23 cellular contexts compared by ENCODE assay signal in genomic region chr7:123783820-123784219, GRCh38. TPM values are rescaled to one million over a fixed set of nuclear protein-coding genes. Genes with fewer than 3 reads are reported as not detected.
A peak's percentile ranks its signal among the peaks of the same experiment; 100 is the strongest.
DNase-seq lines count a peak whose midpoint lies in the region; ATAC-seq, FAIRE-seq and TF ChIP-seq lines count a peak whose summit lies in the region.
"Had no signal": no experiment of that assay in that cellular context is flagged by ENCODE, and none has a peak within 500 bp of the region (broad histone marks: within the 10 kb centered on the region; RNA-seq: fewer than 3 reads in every experiment).

No MANE protein-coding gene starts in this region.

- peak overlapping the region; percentile 57 for H3K27ac ChIP-seq in VCaP
- peak overlapping the region; percentile 41 for H3K27ac ChIP-seq in epithelial cell of prostate
- no peak overlapping the region for H3K27ac ChIP-seq in small intestine (ENCODE audit: low read depth in 1 of 2, low read length in 1 of 2)
- H3K27ac ChIP-seq in thyroid gland = no peak overlapping the region
- H3K27ac ChIP-seq in upper lobe of left lung = no peak overlapping the region
- H3K27ac ChIP-seq: A549, GM23248, KMS-11 had no signal

- 28 to 56% (median 46%) methylated on average over 3 of the region's 3 CpGs for WGBS in small intestine, 3 donors
- WGBS in thyroid gland, 2 donors = 86 to 94% methylated on average over 3 of the region's 3 CpGs
- 76 to 78% methylated on average over 3 of the region's 3 CpGs for WGBS in upper lobe of left lung, 2 donors

- DNase-seq in CD14-positive monocyte (ENCODE audit: low spot score) (no peak), epithelial cell of prostate (ENCODE audit: low read depth, low spot score) (no peak), small intestine (peak; percentile 63), thyroid gland (no peak), upper lobe of left lung (no peak)
- DNase-seq: DMS 273 treated with DMSO at 0.1 percent for 48 hours, GDM1, GM23248, NCI-H1092, NCI-H146, NCI-H2081 treated with DMSO at 0.1 percent for 48 hours, NCI-H510A treated with DMSO at 0.1 percent for 48 hours, Right ventricle myocardium superior had no signal

- peaks cover 0 to 2% (median 1%) of the 10 kb centered on the region in 3 donors for H3K27me3 Mint-ChIP-seq in CD14-positive monocyte (ENCODE audit: low read depth in 3 of 3)

- H3K9me3 Mint-ChIP-seq in CD14-positive monocyte = no peaks in the 10 kb centered on the region

- H3K4me1 Mint-ChIP-seq in CD14-positive monocyte = peaks cover 12% of the 10 kb centered on the region

- peak overlapping the region in 5 of 7 donors; percentile 10 to 68 (median 61) for H3K27ac Mint-ChIP-seq in CD14-positive monocyte

- intact Hi-C loops in CD14-positive monocyte (cut with micrococcal nuclease) (no loop called here), thyroid gland (cut with DNase I) (no loop called here)

- no peak for ATAC-seq in upper lobe of left lung (ENCODE audit: low FRiP score in 2 of 2)
- ATAC-seq in HG03442 (IDR thresholded peaks at IDR 0.05; ENCODE audit: unreplicated experiment) = no peak
- ATAC-seq in HG03354 (IDR thresholded peaks at IDR 0.05; ENCODE audit: poor library complexity, severe bottlenecking, unreplicated experiment) = no peak
- ATAC-seq: A549, GM12878, HCT116, HepG2 had no signal

- no peaks in the 10 kb centered on the region for H3K4me1 ChIP-seq in small intestine (ENCODE audit: control insufficient read depth in 2 of 2, insufficient read depth in 1 of 2, low read depth in 1 of 2, low read length in 1 of 2)
- no peaks in the 10 kb centered on the region for H3K4me1 ChIP-seq in thyroid gland
- peaks cover 0 to 5% (median 0%) of the 10 kb centered on the region in 4 donors for H3K4me1 ChIP-seq in upper lobe of left lung

- H3K4me3 ChIP-seq in small intestine (ENCODE audit: low read depth in 1 of 2, low read length in 2 of 2) (no peak overlapping the region), thyroid gland (replicated peaks in 1 of 3) (no peak overlapping the region), upper lobe of left lung (no peak overlapping the region)
- H3K4me3 ChIP-seq: A549; BLaER1 treated with 17β-estradiol and CSF1 and Interleukin-3, amounts not matched to agents 10 nM and 100 nM; GM12878; GM23248 had no signal

- H3K36me3 ChIP-seq in small intestine (ENCODE audit: control insufficient read depth in 2 of 2, insufficient read depth in 2 of 2, low read length in 2 of 2) (no peaks in the 10 kb centered on the region), thyroid gland (no peaks in the 10 kb centered on the region), upper lobe of left lung (no peaks in the 10 kb centered on the region)
- H3K36me3 ChIP-seq: BLaER1 treated with 17β-estradiol and CSF1 and Interleukin-3, amounts not matched to agents 10 nM and 100 nM had no signal

- no peaks in the 10 kb centered on the region for H3K9me3 ChIP-seq in small intestine (ENCODE audit: control insufficient read depth, low read depth)
- H3K9me3 ChIP-seq in thyroid gland = no peaks in the 10 kb centered on the region
- no peaks in the 10 kb centered on the region for H3K9me3 ChIP-seq in upper lobe of left lung
- H3K9me3 ChIP-seq: A549; BLaER1 treated with 17β-estradiol and CSF1 and Interleukin-3, amounts not matched to agents 10 nM and 100 nM had no signal

- FAIRE-seq in small intestine (lab: Jason Lieb, UNC) = peak; percentile 74
- FAIRE-seq: GM12878, HepG2, RCC 7860 had no signal

- TF ChIP-seq POLR2A in thyroid gland (IDR thresholded peaks at IDR 0.05) = no peak
- no peak for TF ChIP-seq POLR2A in upper lobe of left lung (IDR thresholded peaks at IDR 0.05)

- no peak for TF ChIP-seq EP300 in upper lobe of left lung (IDR thresholded peaks at IDR 0.05)

- H3K27me3 ChIP-seq in small intestine (ENCODE audit: control insufficient read depth in 2 of 2, insufficient read depth in 2 of 2, low read length in 2 of 2) (no peaks in the 10 kb centered on the region), thyroid gland (no peaks in the 10 kb centered on the region), upper lobe of left lung (no peaks in the 10 kb centered on the region)
- H3K27me3 ChIP-seq: BLaER1 treated with 17β-estradiol and CSF1 and Interleukin-3, amounts not matched to agents 10 nM and 100 nM had no signal

- TF ChIP-seq CTCF in CD14-positive monocyte (IDR thresholded peaks at IDR 0.05) = no peak
- TF ChIP-seq CTCF in VCaP (conservative IDR thresholded peaks at IDR 0.05) = no peak
- TF ChIP-seq CTCF in thyroid gland (IDR thresholded peaks at IDR 0.05) = no peak
- no peak for TF ChIP-seq CTCF in upper lobe of left lung (IDR thresholded peaks at IDR 0.05)

- no peaks in the 10 kb centered on the region for H3K36me3 Mint-ChIP-seq in CD14-positive monocyte

- H3K4me3 Mint-ChIP-seq in CD14-positive monocyte = no peak overlapping the region

RNA-seq across cellular contexts. Expression of gene WASL, which starts 35.0 kb away (rescaled TPM):
- polyA plus RNA-seq in CD14-positive monocyte (1 to 10 TPM; 1.6 to 2.1 TPM), small intestine (10 to 100 TPM; 26.8 to 39.6 (median 33.0) TPM)
- total RNA-seq in thyroid gland (10 to 100 TPM; 48.1 to 61.6 (median 55.4) TPM), upper lobe of left lung (10 to 100 TPM; 24.1 to 62.2 (median 31.3) TPM)

Comparison
In these comparisons a context has a peak if more than half of its experiments do, and no peak if none do; other contexts are left out.
1. H3K27ac ChIP-seq: peak in VCaP (single experiment) and epithelial cell of prostate (single experiment); none in small intestine (0 of 2), thyroid gland (0 of 3) and upper lobe of left lung (0 of 4).